In genomic region chr5:127596501-127596900, GRCh38 we compare ENCODE assay signal across 21 cellular contexts. TPM values are rescaled to one million over a fixed set of nuclear protein-coding genes. Genes with fewer than 3 reads are reported as not detected.
"Had no signal": no experiment of that assay in that cellular context is flagged by ENCODE, and none has a peak within 500 bp of the region (broad histone marks: within the 10 kb centered on the region; RNA-seq: fewer than 3 reads in every experiment).

No MANE protein-coding gene starts in this region.

- H3K4me1 ChIP-seq: breast epithelium, esophagus squamous epithelium had no signal

- H3K27ac ChIP-seq: breast epithelium, esophagus squamous epithelium, neutrophil, skin epidermis had no signal

- H3K36me3 Mint-ChIP-seq: activated naive CD8-positive, alpha-beta T cell treated with anti-CD3 and anti-CD28 coated beads for 36 hours; naive thymus-derived CD4-positive, alpha-beta T cell; stimulated activated memory B cell treated with anti-CD40 and anti-IgM and Interleukin-4, amounts not matched to agents 10 μg/mL and 1 μg/mL and 100 μg/mL, for 72 hours had no signal

- H3K27ac Mint-ChIP-seq: activated naive CD8-positive, alpha-beta T cell treated with anti-CD3 and anti-CD28 coated beads for 36 hours; stimulated activated memory B cell treated with anti-CD40 and anti-IgM and Interleukin-4, amounts not matched to agents 10 μg/mL and 1 μg/mL and 100 μg/mL, for 72 hours; T-helper 2 cell treated with Interferon-gamma antibody and Interleukin-4, amounts not matched to agents 5 μg/mL and 100 μg/mL, for 36 hours had no signal

- H3K27me3 Mint-ChIP-seq: activated naive CD8-positive, alpha-beta T cell treated with anti-CD3 and anti-CD28 coated beads for 36 hours; stimulated activated memory B cell treated with anti-CD40 and anti-IgM and Interleukin-4, amounts not matched to agents 10 μg/mL and 1 μg/mL and 100 μg/mL, for 72 hours had no signal

- H3K9me3 Mint-ChIP-seq: activated naive CD8-positive, alpha-beta T cell treated with anti-CD3 and anti-CD28 coated beads for 36 hours; stimulated activated memory B cell treated with anti-CD40 and anti-IgM and Interleukin-4, amounts not matched to agents 10 μg/mL and 1 μg/mL and 100 μg/mL, for 72 hours; T-helper 2 cell treated with Interferon-gamma antibody and Interleukin-4, amounts not matched to agents 5 μg/mL and 100 μg/mL, for 36 hours had no signal

- ATAC-seq: left cardiac atrium; stimulated activated memory B cell treated with anti-CD40 and anti-IgM and Interleukin-4, amounts not matched to agents 10 μg/mL and 1 μg/mL and 100 μg/mL, for 72 hours had no signal

- H3K27me3 ChIP-seq: breast epithelium, esophagus squamous epithelium, neutrophil had no signal

- DNase-seq: activated CD4-positive, alpha-beta T cell treated with anti-CD3 and anti-CD28 coated beads for 1 hour; activated CD4-positive, alpha-beta T cell treated with anti-CD3 and anti-CD28 coated beads, Interleukin-2, amount 50 U/mL, for 48 hours; activated gamma-delta T cell treated with Interleukin-2 at 50 U/mL for 16 hours; activated naive CD8-positive, alpha-beta T cell treated with anti-CD3 and anti-CD28 coated beads for 36 hours; activated T-cell treated with anti-CD3 and anti-CD28 coated beads, Interleukin-2, amount 50 U/mL, for 48 hours; esophagus squamous epithelium; foreskin fibroblast; head of caudate nucleus; left cardiac atrium; retina; trophoblast cell had no signal

- H3K4me1 Mint-ChIP-seq: stimulated activated memory B cell treated with anti-CD40 and anti-IgM and Interleukin-4, amounts not matched to agents 10 μg/mL and 1 μg/mL and 100 μg/mL, for 72 hours had no signal

- H3K4me3 Mint-ChIP-seq: activated naive CD8-positive, alpha-beta T cell treated with anti-CD3 and anti-CD28 coated beads for 36 hours; stimulated activated memory B cell treated with anti-CD40 and anti-IgM and Interleukin-4, amounts not matched to agents 10 μg/mL and 1 μg/mL and 100 μg/mL, for 72 hours; T-helper 2 cell treated with Interferon-gamma antibody and Interleukin-4, amounts not matched to agents 5 μg/mL and 100 μg/mL, for 36 hours had no signal

- H3K9me3 ChIP-seq: breast epithelium, esophagus squamous epithelium, neutrophil had no signal

- H3K4me3 ChIP-seq: breast epithelium, esophagus squamous epithelium, lung, skin epidermis had no signal

- H3K36me3 ChIP-seq: breast epithelium, esophagus squamous epithelium, neutrophil had no signal

RNA-seq across cellular contexts. Expression of gene CTXN3, which starts 52.4 kb away (rescaled TPM):
- total RNA-seq: activated naive CD8-positive, alpha-beta T cell treated with anti-CD3 and anti-CD28 coated beads for 36 hours; breast epithelium; chondrocyte; dermis microvascular lymphatic vessel endothelial cell; left cardiac atrium; lung; mononuclear cell; naive thymus-derived CD4-positive, alpha-beta T cell had no signal
- polyA plus RNA-seq: lung; naive thymus-derived CD4-positive, alpha-beta T cell had no signal
